ENCODE assay signal across 1 cellular context in the genomic region with DNA sequence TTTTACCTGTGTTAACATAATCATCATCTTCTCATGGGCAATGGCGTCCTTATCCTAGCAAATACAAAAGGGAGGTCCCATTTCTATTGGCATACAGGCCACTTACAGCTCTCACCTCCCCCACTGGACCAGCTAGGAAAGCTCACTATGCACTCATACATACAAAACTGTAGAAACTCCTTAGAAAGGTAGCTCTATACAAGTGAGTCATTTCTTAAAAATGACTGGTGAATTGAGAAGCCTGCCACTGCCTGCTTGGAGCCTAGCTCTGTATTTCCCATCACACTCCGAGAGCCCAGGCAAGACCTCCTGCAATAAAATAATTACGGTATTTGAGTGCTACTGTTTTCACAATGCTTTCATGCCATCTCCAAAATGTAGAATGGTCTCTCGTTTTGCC.
TF ChIP-seq lines count a peak whose summit lies in the region.

No MANE protein-coding gene starts in this region.

TF ChIP-seq in IMR-90, 13 proteins besides CTCF, POLR2A, EP300 and RAD21:
- no peak for TF ChIP-seq MXI1 (IDR thresholded peaks at IDR 0.05; ENCODE audit: borderline replicate concordance, low read depth, low read length)
